In the genomic region with DNA sequence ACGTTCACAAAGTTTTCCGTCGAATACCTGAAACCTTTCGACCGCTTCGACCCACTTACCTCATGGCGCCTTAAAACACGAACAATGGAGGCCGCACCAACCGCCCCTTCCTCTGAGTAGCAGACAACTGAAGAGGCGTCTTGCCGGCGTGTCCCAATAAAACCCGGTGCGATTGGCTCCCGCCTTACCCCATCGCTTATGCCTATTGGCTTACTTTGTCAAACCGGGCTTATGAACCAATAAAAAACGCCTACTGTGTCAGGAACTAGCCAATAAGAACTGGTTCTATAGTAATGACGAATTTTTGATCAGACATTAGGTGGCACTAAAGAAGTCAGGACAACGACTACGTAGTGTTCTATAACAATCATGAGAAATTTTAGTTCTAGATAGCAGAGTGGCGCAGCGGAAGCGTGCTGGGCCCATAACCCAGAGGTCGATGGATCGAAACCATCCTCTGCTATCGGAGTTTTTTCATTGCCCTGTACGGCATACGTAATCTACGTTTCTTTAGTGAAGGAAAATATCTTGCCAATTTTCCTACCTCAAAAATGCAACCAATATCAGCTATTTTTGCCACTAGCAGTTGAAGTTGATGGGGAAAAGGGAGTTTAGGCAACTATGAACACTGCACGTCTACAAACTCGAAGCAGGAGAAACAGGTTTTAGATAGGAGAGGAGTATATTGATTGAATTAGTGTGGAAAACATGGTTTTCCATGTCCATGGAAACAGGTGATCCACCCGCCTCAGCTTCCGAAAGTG, we compare ENCODE assay signal across 1 cellular context.
TF ChIP-seq lines count a peak whose summit lies in the region.

TSS of gene ILF2 (minus strand) at position 135 of the 764 bp plus-strand sequence. CDS start at position 64, 71 bp downstream.

TF ChIP-seq in K562, 482 proteins besides CTCF, POLR2A, EP300 and RAD21 (continued from another document and continues in another):
- TF ChIP-seq, protein P1, sequence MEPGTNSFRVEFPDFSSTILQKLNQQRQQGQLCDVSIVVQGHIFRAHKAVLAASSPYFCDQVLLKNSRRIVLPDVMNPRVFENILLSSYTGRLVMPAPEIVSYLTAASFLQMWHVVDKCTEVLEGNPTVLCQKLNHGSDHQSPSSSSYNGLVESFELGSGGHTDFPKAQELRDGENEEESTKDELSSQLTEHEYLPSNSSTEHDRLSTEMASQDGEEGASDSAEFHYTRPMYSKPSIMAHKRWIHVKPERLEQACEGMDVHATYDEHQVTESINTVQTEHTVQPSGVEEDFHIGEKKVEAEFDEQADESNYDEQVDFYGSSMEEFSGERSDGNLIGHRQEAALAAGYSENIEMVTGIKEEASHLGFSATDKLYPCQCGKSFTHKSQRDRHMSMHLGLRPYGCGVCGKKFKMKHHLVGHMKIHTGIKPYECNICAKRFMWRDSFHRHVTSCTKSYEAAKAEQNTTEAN (CRISPR knock-in tag; IDR thresholded peaks at IDR 0.05) = no peak; the same call in 1 of the 2 replicates
- TF ChIP-seq FOS (IDR thresholded peaks at IDR 0.05; ENCODE audit: extremely low read depth, insufficient read length) (peak; percentile 97), FIP1L1 (IDR thresholded peaks at IDR 0.05; ENCODE audit: low read depth, low read length, poor library complexity, severe bottlenecking) (no peak), ZNF140 (CRISPR knock-in tag; IDR thresholded peaks at IDR 0.05) (no peak), ADNP (tag; IDR thresholded peaks at IDR 0.05) (no peak), LCOR (CRISPR knock-in tag; IDR thresholded peaks at IDR 0.05) (peak; percentile 99), HNRNPH1 (optimal IDR thresholded peaks at IDR 0.05; ENCODE audit: low read depth, low read length) (no peak), ZNF431 (CRISPR knock-in tag; IDR thresholded peaks at IDR 0.05) (no peak), ARNT (IDR thresholded peaks at IDR 0.05) (peak; percentile 58 to 92), MYNN (IDR thresholded peaks at IDR 0.05) (no peak), MYNN (CRISPR knock-in tag; IDR thresholded peaks at IDR 0.05) (no peak), SNIP1 (IDR thresholded peaks at IDR 0.05; ENCODE audit: low read depth) (no peak), AFF4 (CRISPR knock-in tag; IDR thresholded peaks at IDR 0.05) (peak; percentile 88), U2AF1 (optimal IDR thresholded peaks at IDR 0.05; ENCODE audit: low read depth, low read length) (no peak), KLF1 (tag; IDR thresholded peaks at IDR 0.05) (no peak), BCL6 (CRISPR knock-in tag; IDR thresholded peaks at IDR 0.05) (no peak), TRIM24 (IDR thresholded peaks at IDR 0.05) (peak in 1 of 2 experiments; percentile 18; a peak in 1 of 4 replicates), ZBED1 (IDR thresholded peaks at IDR 0.05) (no peak), NEUROD1 (IDR thresholded peaks at IDR 0.05; ENCODE audit: borderline replicate concordance, low read depth, low read length, partially characterized antibody) (peak; percentile 91), DACH1 (IDR thresholded peaks at IDR 0.05; ENCODE audit: partially characterized antibody) (no peak), FOXA3 (CRISPR knock-in tag; conservative IDR thresholded peaks at IDR 0.05 in 1 of 2, IDR thresholded peaks at IDR 0.05 in 1 of 2) (no peak), XRCC5 (IDR thresholded peaks at IDR 0.05; ENCODE audit: low read depth, low read length) (peak; percentile 91), NCOA6 (IDR thresholded peaks at IDR 0.05) (no peak), SP1 (CRISPR knock-in tag; IDR thresholded peaks at IDR 0.05) (peak; percentile 95), CBX3 (IDR thresholded peaks at IDR 0.05; ENCODE audit: borderline replicate concordance in 1 of 2, low read length in 2 of 2) (peak in 1 of 2 experiments; percentile 51; a peak in 2 of 3 replicates), ETV1 (tag; conservative IDR thresholded peaks at IDR 0.05; ENCODE audit: low read depth) (peak; percentile 86), TAL1 (IDR thresholded peaks at IDR 0.05) (0 out of 2 replicates have a peak, but pooled peaks have one; percentile 2), ZNF184 (CRISPR knock-in tag; IDR thresholded peaks at IDR 0.05) (no peak), ZNF76 (CRISPR knock-in tag; IDR thresholded peaks at IDR 0.05; ENCODE audit: borderline replicate concordance) (no peak), MAZ (CRISPR knock-in tag; conservative IDR thresholded peaks at IDR 0.05 in 1 of 2, IDR thresholded peaks at IDR 0.05 in 1 of 2) (no peak; a peak in 2 of 4 replicates), TSC22D4 (tag; IDR thresholded peaks at IDR 0.05) (no peak), PHF21A (IDR thresholded peaks at IDR 0.05; ENCODE audit: borderline replicate concordance, low read depth) (no peak), MEF2D (tag; conservative IDR thresholded peaks at IDR 0.05; ENCODE audit: low read depth) (0 out of 2 replicates have a peak, but pooled peaks have one; percentile 10), ZNF124 (CRISPR knock-in tag; IDR thresholded peaks at IDR 0.05) (no peak), ZNF134 (CRISPR knock-in tag; conservative IDR thresholded peaks at IDR 0.05) (peak; percentile 56), PHB2 (IDR thresholded peaks at IDR 0.05; ENCODE audit: low read depth) (no peak), ZNF699 (CRISPR knock-in tag; IDR thresholded peaks at IDR 0.05; ENCODE audit: insufficient replicate concordance) (no peak), TEAD2 (tag; IDR thresholded peaks at IDR 0.05) (no peak), PRMT5 (CRISPR knock-in tag; IDR thresholded peaks at IDR 0.05) (no peak), SREBF1 (IDR thresholded peaks at IDR 0.05; ENCODE audit: borderline replicate concordance, low read depth, low read length) (0 out of 2 replicates have a peak, but pooled peaks have one; percentile 58), ELF4 (CRISPR knock-in tag; IDR thresholded peaks at IDR 0.05) (no peak), ELK1 (CRISPR knock-in tag; IDR thresholded peaks at IDR 0.05) (no peak), SREBF2 (CRISPR knock-in tag; IDR thresholded peaks at IDR 0.05) (no peak), ZNF444 (CRISPR knock-in tag; IDR thresholded peaks at IDR 0.05) (no peak), LARP7 (IDR thresholded peaks at IDR 0.05) (no peak), PTRF (tag; IDR thresholded peaks at IDR 0.05) (no peak), CBFB (CRISPR knock-in tag; IDR thresholded peaks at IDR 0.05) (no peak), ZNF280A (IDR thresholded peaks at IDR 0.05; ENCODE audit: low read depth, partially characterized antibody) (no peak), FOXO4 (CRISPR knock-in tag; IDR thresholded peaks at IDR 0.05) (no peak), BRD9 (IDR thresholded peaks at IDR 0.05; ENCODE audit: low read depth, partially characterized antibody) (peak; percentile 99), HDGF (IDR thresholded peaks at IDR 0.05) (no peak), POLR2AphosphoS2 (IDR thresholded peaks at IDR 0.05; ENCODE audit: low read length) (peak; percentile 77; the same call in 1 of the 2 replicates)
- TF ChIP-seq, protein P2, sequence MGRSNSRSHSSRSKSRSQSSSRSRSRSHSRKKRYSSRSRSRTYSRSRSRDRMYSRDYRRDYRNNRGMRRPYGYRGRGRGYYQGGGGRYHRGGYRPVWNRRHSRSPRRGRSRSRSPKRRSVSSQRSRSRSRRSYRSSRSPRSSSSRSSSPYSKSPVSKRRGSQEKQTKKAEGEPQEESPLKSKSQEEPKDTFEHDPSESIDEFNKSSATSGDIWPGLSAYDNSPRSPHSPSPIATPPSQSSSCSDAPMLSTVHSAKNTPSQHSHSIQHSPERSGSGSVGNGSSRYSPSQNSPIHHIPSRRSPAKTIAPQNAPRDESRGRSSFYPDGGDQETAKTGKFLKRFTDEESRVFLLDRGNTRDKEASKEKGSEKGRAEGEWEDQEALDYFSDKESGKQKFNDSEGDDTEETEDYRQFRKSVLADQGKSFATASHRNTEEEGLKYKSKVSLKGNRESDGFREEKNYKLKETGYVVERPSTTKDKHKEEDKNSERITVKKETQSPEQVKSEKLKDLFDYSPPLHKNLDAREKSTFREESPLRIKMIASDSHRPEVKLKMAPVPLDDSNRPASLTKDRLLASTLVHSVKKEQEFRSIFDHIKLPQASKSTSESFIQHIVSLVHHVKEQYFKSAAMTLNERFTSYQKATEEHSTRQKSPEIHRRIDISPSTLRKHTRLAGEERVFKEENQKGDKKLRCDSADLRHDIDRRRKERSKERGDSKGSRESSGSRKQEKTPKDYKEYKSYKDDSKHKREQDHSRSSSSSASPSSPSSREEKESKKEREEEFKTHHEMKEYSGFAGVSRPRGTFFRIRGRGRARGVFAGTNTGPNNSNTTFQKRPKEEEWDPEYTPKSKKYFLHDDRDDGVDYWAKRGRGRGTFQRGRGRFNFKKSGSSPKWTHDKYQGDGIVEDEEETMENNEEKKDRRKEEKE (IDR thresholded peaks at IDR 0.05; ENCODE audit: borderline replicate concordance in 1 of 2, control insufficient read depth in 1 of 2, low read depth in 2 of 2, low read length in 1 of 2) = no peak; a peak in 1 of 4 replicates
- TF ChIP-seq, protein P3, sequence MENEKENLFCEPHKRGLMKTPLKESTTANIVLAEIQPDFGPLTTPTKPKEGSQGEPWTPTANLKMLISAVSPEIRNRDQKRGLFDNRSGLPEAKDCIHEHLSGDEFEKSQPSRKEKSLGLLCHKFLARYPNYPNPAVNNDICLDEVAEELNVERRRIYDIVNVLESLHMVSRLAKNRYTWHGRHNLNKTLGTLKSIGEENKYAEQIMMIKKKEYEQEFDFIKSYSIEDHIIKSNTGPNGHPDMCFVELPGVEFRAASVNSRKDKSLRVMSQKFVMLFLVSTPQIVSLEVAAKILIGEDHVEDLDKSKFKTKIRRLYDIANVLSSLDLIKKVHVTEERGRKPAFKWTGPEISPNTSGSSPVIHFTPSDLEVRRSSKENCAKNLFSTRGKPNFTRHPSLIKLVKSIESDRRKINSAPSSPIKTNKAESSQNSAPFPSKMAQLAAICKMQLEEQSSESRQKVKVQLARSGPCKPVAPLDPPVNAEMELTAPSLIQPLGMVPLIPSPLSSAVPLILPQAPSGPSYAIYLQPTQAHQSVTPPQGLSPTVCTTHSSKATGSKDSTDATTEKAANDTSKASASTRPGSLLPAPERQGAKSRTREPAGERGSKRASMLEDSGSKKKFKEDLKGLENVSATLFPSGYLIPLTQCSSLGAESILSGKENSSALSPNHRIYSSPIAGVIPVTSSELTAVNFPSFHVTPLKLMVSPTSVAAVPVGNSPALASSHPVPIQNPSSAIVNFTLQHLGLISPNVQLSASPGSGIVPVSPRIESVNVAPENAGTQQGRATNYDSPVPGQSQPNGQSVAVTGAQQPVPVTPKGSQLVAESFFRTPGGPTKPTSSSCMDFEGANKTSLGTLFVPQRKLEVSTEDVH (IDR thresholded peaks at IDR 0.05; ENCODE audit: low read depth, partially characterized antibody) = no peak
